In the genomic region with DNA sequence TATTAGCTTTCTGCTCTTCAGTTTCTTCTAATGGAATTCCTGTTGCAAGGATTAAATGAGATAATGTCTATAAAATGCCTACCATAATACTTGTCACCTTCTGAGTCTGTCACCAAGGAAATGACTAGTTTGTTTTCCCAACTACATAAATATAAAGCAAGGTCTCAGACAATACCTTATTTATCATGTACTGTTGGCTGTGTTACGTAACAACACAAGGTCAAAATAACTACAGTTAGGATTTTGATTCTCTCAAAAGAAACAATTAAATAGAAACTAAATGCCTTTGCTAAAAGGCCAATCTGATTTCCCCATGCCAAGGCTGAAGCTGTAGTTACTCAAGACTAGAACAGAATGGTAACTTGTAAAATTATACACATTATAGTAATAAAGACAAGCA, we compare ENCODE assay signal across 21 cellular contexts.
DNase-seq lines count a peak whose midpoint lies in the region; ATAC-seq, FAIRE-seq and TF ChIP-seq lines count a peak whose summit lies in the region.
"Had no signal": no experiment of that assay in that cellular context is flagged by ENCODE, and none has a peak within 500 bp of the region (broad histone marks: within the 10 kb centered on the region; RNA-seq: fewer than 3 reads in every experiment).

No MANE protein-coding gene starts in this region.

- 94% methylated on average over 1 of the region's 1 CpG for WGBS in mammary epithelial cell (ENCODE audit: low coverage, missing lambda C conversion rate)

- H3K27me3 ChIP-seq in mammary epithelial cell (ENCODE audit: insufficient read depth, low read length), result no peaks in the 10 kb centered on the region
- no peaks in the 10 kb centered on the region for H3K27me3 ChIP-seq in bronchial epithelial cell (ENCODE audit: control insufficient read depth, insufficient read depth, low read length)
- H3K27me3 ChIP-seq: BE2C had no signal

- in situ Hi-C loops in mammary epithelial cell (cut with MboI; ENCODE audit: low sequenced_read_pairs in 2 of 2), result no loop called here

- no peak for TF ChIP-seq CTCF in mammary epithelial cell (conservative IDR thresholded peaks at IDR 0.05 in 1 of 2, IDR thresholded peaks at IDR 0.05 in 1 of 2; ENCODE audit: extremely low read depth in 1 of 2, insufficient read depth in 1 of 2, low read depth in 1 of 2, low read length in 2 of 2)
- TF ChIP-seq CTCF in MCF 10A (IDR thresholded peaks at IDR 0.05; ENCODE audit: unreplicated experiment), result no peak
- no peak for TF ChIP-seq CTCF in bronchial epithelial cell (IDR thresholded peaks at IDR 0.05; ENCODE audit: insufficient read depth, low read length, severe bottlenecking)

- H3K4me1 ChIP-seq in mammary epithelial cell (ENCODE audit: insufficient read depth, low read length), result no peaks in the 10 kb centered on the region
- H3K4me1 ChIP-seq: BE2C had no signal

- DNase-seq in mammary epithelial cell, result peak; percentile 2
- no peak for DNase-seq in MCF 10A (ENCODE audit: unreplicated experiment)
- DNase-seq in bronchial epithelial cell (ENCODE audit: low read depth), result peak; percentile 29
- peak; percentile 4 for DNase-seq in glomerular endothelial cell (ENCODE audit: extremely low read depth, low read depth, low spot score)
- DNase-seq in activated naive CD4-positive, alpha-beta T cell treated with anti-CD3 and anti-CD28 coated beads, Interleukin-2, amount 10 ng/mL, durations not matched to agents 7 days and 5 days, result no peak
- no peak for DNase-seq in activated naive CD4-positive, alpha-beta T cell treated with anti-CD3 and anti-CD28 coated beads, Interleukin-2, amount 50 U/mL, for 72 hours (ENCODE audit: low spot score in 2 of 2)
- DNase-seq in NCI-H526 (lab: John Stamatoyannopoulos, UW), result no peak
- no peak for DNase-seq in activated CD4-positive, alpha-beta T cell treated with anti-CD3 and anti-CD28 coated beads, Interleukin-2, amount 10 ng/mL, durations not matched to agents 7 days and 5 days
- DNase-seq: BE2C; Calu3; CD4-positive, alpha-beta T cell; H9; KBM-7; NCI-H1048; NCI-H510A treated with DMSO at 0.1 percent for 48 hours; SHP77 had no signal

- no TSS peak for BruUV-seq in mammary epithelial cell (replicated peaks; lab: Mats Ljungman, UMichigan)
- BruUV-seq in MCF 10A (replicated peaks; lab: Mats Ljungman, UMichigan), result no TSS peak

- CTCF ChIA-PET in mammary epithelial cell (lab: Charles Lee; ENCODE audit: low non-redundant PET), result no interaction called here
- CTCF ChIA-PET in MCF 10A (lab: Yijun Ruan, JAX), result interaction anchor here (1.2 kb wide), 1 partner anchor 11 kb away, joined by 3 read pairs; no protein-coding TSS in a partner anchor
- CTCF ChIA-PET in activated naive CD4-positive, alpha-beta T cell treated with anti-CD3 and anti-CD28 coated beads, Interleukin-2, amount 10 ng/mL, durations not matched to agents 7 days and 5 days (lab: Charles Lee), result no interaction called here
- CTCF ChIA-PET in activated CD4-positive, alpha-beta T cell treated with anti-CD3 and anti-CD28 coated beads, Interleukin-2, amount 10 ng/mL, durations not matched to agents 7 days and 5 days (lab: Charles Lee), result no interaction called here

- H3K27ac Mint-ChIP-seq in MCF 10A (ENCODE audit: low read depth, unreplicated experiment), result no peak overlapping the region
- no peak overlapping the region for H3K27ac Mint-ChIP-seq in activated naive CD4-positive, alpha-beta T cell treated with anti-CD3 and anti-CD28 coated beads, Interleukin-2, amount 10 ng/mL, durations not matched to agents 7 days and 5 days
- no peak overlapping the region for H3K27ac Mint-ChIP-seq in activated naive CD4-positive, alpha-beta T cell treated with anti-CD3 and anti-CD28 coated beads, Interleukin-2, amount 50 U/mL, for 72 hours
- no peak overlapping the region for H3K27ac Mint-ChIP-seq in activated CD4-positive, alpha-beta T cell treated with anti-CD3 and anti-CD28 coated beads, Interleukin-2, amount 10 ng/mL, durations not matched to agents 7 days and 5 days
- H3K27ac Mint-ChIP-seq: CD4-positive, alpha-beta T cell; H9 had no signal

- H3K4me3 ChIP-seq in mammary epithelial cell (replicated peaks in 1 of 3; ENCODE audit: insufficient read depth in 1 of 3, low read depth in 2 of 3, low read length in 3 of 3) (no peak overlapping the region), bronchial epithelial cell (ENCODE audit: low read depth, low read length) (no peak overlapping the region)

- H3K36me3 ChIP-seq in mammary epithelial cell (ENCODE audit: insufficient read depth, low read length) (no peaks in the 10 kb centered on the region), bronchial epithelial cell (ENCODE audit: control insufficient read depth, insufficient read depth, low read length) (no peaks in the 10 kb centered on the region)
- H3K36me3 ChIP-seq: BE2C had no signal

- H3K36me3 Mint-ChIP-seq in MCF 10A (ENCODE audit: insufficient read depth, unreplicated experiment), result no peaks in the 10 kb centered on the region
- no peaks in the 10 kb centered on the region for H3K36me3 Mint-ChIP-seq in activated naive CD4-positive, alpha-beta T cell treated with anti-CD3 and anti-CD28 coated beads, Interleukin-2, amount 10 ng/mL, durations not matched to agents 7 days and 5 days
- no peaks in the 10 kb centered on the region for H3K36me3 Mint-ChIP-seq in activated naive CD4-positive, alpha-beta T cell treated with anti-CD3 and anti-CD28 coated beads, Interleukin-2, amount 50 U/mL, for 72 hours
- H3K36me3 Mint-ChIP-seq in activated CD4-positive, alpha-beta T cell treated with anti-CD3 and anti-CD28 coated beads, Interleukin-2, amount 10 ng/mL, durations not matched to agents 7 days and 5 days (ENCODE audit: low read depth), result no peaks in the 10 kb centered on the region

- intact Hi-C loops in mammary epithelial cell (cut with micrococcal nuclease), result no loop called here
- intact Hi-C loops in MCF 10A (cut with micrococcal nuclease), result no loop called here

- H3K4me1 Mint-ChIP-seq in MCF 10A (ENCODE audit: insufficient read depth, unreplicated experiment), result peaks cover 10% of the 10 kb centered on the region
- H3K4me1 Mint-ChIP-seq in activated naive CD4-positive, alpha-beta T cell treated with anti-CD3 and anti-CD28 coated beads, Interleukin-2, amount 10 ng/mL, durations not matched to agents 7 days and 5 days, result no peaks in the 10 kb centered on the region
- no peaks in the 10 kb centered on the region for H3K4me1 Mint-ChIP-seq in activated CD4-positive, alpha-beta T cell treated with anti-CD3 and anti-CD28 coated beads, Interleukin-2, amount 10 ng/mL, durations not matched to agents 7 days and 5 days

- no peak overlapping the region for H3K9ac ChIP-seq in mammary epithelial cell (ENCODE audit: insufficient read depth, low read length)

- no peaks in the 10 kb centered on the region for H3K9me3 ChIP-seq in mammary epithelial cell (replicated peaks; ENCODE audit: insufficient read depth, low read length)
- H3K9me3 ChIP-seq: BE2C had no signal

- H3K4me3 Mint-ChIP-seq in MCF 10A (ENCODE audit: unreplicated experiment), result no peak overlapping the region
- H3K4me3 Mint-ChIP-seq in activated naive CD4-positive, alpha-beta T cell treated with anti-CD3 and anti-CD28 coated beads, Interleukin-2, amount 10 ng/mL, durations not matched to agents 7 days and 5 days, result no peak overlapping the region
- H3K4me3 Mint-ChIP-seq in activated CD4-positive, alpha-beta T cell treated with anti-CD3 and anti-CD28 coated beads, Interleukin-2, amount 10 ng/mL, durations not matched to agents 7 days and 5 days, result no peak overlapping the region
- H3K4me3 Mint-ChIP-seq: CD4-positive, alpha-beta T cell; H9 had no signal

- ATAC-seq in activated naive CD4-positive, alpha-beta T cell treated with anti-CD3 and anti-CD28 coated beads, Interleukin-2, amount 50 U/mL, for 72 hours, result no peak
- ATAC-seq: Panc1, SK-N-SH treated with all-trans-retinoic acid at 6 μM for 48 hours had no signal

- H3K9me3 Mint-ChIP-seq in MCF 10A (ENCODE audit: unreplicated experiment), result no peaks in the 10 kb centered on the region
- no peaks in the 10 kb centered on the region for H3K9me3 Mint-ChIP-seq in activated naive CD4-positive, alpha-beta T cell treated with anti-CD3 and anti-CD28 coated beads, Interleukin-2, amount 10 ng/mL, durations not matched to agents 7 days and 5 days
- H3K9me3 Mint-ChIP-seq in activated naive CD4-positive, alpha-beta T cell treated with anti-CD3 and anti-CD28 coated beads, Interleukin-2, amount 50 U/mL, for 72 hours, result peaks cover 0 to 2% of the 10 kb centered on the region in 2 donors
- no peaks in the 10 kb centered on the region for H3K9me3 Mint-ChIP-seq in activated CD4-positive, alpha-beta T cell treated with anti-CD3 and anti-CD28 coated beads, Interleukin-2, amount 10 ng/mL, durations not matched to agents 7 days and 5 days
- H3K9me3 Mint-ChIP-seq: CD4-positive, alpha-beta T cell; H9 had no signal

- H2AFZ ChIP-seq in mammary epithelial cell (ENCODE audit: low read depth, low read length), result no peak overlapping the region

- FAIRE-seq in bronchial epithelial cell (lab: Jason Lieb, UNC), result no peak
- FAIRE-seq: GM19239 had no signal

- H3K27me3 Mint-ChIP-seq in MCF 10A (ENCODE audit: insufficient read depth, unreplicated experiment), result no peaks in the 10 kb centered on the region
- no peaks in the 10 kb centered on the region for H3K27me3 Mint-ChIP-seq in activated naive CD4-positive, alpha-beta T cell treated with anti-CD3 and anti-CD28 coated beads, Interleukin-2, amount 10 ng/mL, durations not matched to agents 7 days and 5 days
- H3K27me3 Mint-ChIP-seq in activated CD4-positive, alpha-beta T cell treated with anti-CD3 and anti-CD28 coated beads, Interleukin-2, amount 10 ng/mL, durations not matched to agents 7 days and 5 days, result no peaks in the 10 kb centered on the region
- H3K27me3 Mint-ChIP-seq: CD4-positive, alpha-beta T cell had no signal

- dilution Hi-C loops in mammary epithelial cell (cut with HindIII; ENCODE audit: low sequenced_read_pairs), result no loop called here

- H3K4me2 ChIP-seq in mammary epithelial cell (ENCODE audit: insufficient read depth, low read depth, low read length), result no peak overlapping the region

- no peak overlapping the region for H3K27ac ChIP-seq in mammary epithelial cell (ENCODE audit: insufficient read depth, low read depth, low read length)
- H3K27ac ChIP-seq: 22Rv1, HL-60 had no signal

- POLR2A ChIA-PET in MCF 10A (lab: Yijun Ruan, JAX), result no interaction called here
- POLR2A ChIA-PET in activated CD4-positive, alpha-beta T cell treated with anti-CD3 and anti-CD28 coated beads, Interleukin-2, amount 10 ng/mL, durations not matched to agents 7 days and 5 days (lab: Charles Lee), result no interaction called here

- H3K79me2 ChIP-seq in mammary epithelial cell (ENCODE audit: insufficient read depth, low read length), result no peaks in the 10 kb centered on the region

- no peaks in the 10 kb centered on the region for H4K20me1 ChIP-seq in mammary epithelial cell (ENCODE audit: insufficient read depth, low read length)

Comparison
In these comparisons a context has a peak if more than half of its experiments do, and no peak if none do; other contexts are left out.
1. DNase-seq: peak in mammary epithelial cell (single experiment), bronchial epithelial cell (single experiment) and glomerular endothelial cell (single experiment); none in MCF 10A (single experiment), activated naive CD4-positive, alpha-beta T cell treated with anti-CD3 and anti-CD28 coated beads, Interleukin-2, amount 10 ng/mL, durations not matched to agents 7 days and 5 days (single experiment), activated naive CD4-positive, alpha-beta T cell treated with anti-CD3 and anti-CD28 coated beads, Interleukin-2, amount 50 U/mL, for 72 hours (0 of 2), NCI-H526 (0 of 2) and activated CD4-positive, alpha-beta T cell treated with anti-CD3 and anti-CD28 coated beads, Interleukin-2, amount 10 ng/mL, durations not matched to agents 7 days and 5 days (single experiment).